ENCODE assay signal across 20 cellular contexts in the genomic region with DNA sequence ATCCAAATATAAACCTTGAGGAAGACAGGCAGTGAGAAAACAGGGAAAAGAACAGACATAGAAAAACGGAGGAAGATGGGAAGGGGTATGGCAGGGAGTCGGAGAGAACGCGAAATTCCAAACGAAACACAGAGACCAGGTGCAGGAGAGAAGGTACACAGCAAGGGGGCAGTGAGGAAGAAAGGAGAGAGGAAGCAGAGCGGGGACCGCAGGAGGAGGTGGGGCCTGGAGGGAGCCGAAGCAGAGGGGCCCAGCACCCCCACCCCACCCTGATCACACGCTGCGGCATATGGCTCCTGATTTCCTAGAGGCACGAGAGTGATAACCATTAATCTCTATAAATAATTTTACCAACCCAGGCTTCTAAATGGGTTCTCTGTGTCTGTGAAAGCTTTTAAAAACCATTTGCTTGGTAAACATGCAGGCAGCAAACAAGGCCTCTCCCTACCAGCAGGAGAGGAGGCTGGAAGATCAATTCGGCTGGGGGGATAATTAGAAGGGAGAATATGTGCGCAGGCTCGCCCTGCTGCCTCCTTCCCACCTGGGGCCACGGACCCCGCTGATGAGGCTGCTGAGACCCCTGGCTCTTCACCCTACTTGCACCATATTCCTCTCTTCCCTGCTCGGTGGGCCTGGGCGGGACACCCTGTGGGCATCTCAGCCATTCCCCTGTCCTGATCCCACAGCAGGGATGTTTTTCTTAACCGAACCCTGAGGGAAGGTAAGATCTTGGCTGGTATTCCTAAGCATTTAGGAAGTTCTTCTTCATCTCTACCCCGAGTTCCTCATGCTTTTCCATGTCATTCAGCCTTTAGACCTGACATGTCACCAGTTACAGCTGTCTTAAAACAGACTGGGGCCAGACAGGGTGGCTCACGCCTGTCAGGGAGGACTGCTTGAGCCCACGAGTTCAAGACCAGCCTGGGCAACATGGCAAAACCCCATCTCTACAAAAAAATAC.
A peak's percentile ranks its signal among the peaks of the same experiment; 100 is the strongest.
DNase-seq lines count a peak whose midpoint lies in the region; ATAC-seq and TF ChIP-seq lines count a peak whose summit lies in the region.
"Had no signal": no experiment of that assay in that cellular context is flagged by ENCODE, and none has a peak within 500 bp of the region (broad histone marks: within the 10 kb centered on the region; RNA-seq: fewer than 3 reads in every experiment).

No MANE protein-coding gene starts in this region.

- H3K36me3 ChIP-seq in BLaER1 treated with 17β-estradiol and CSF1 and Interleukin-3, amounts not matched to agents 10 nM and 100 nM, result no peaks in the 10 kb centered on the region
- H3K36me3 ChIP-seq in NT2/D1 (ENCODE audit: insufficient read depth, insufficient read length, low read length) (no peaks in the 10 kb centered on the region), iPS-20b (ENCODE audit: insufficient read depth, low read depth, low read length) (no peaks in the 10 kb centered on the region)
- H3K36me3 ChIP-seq: adrenal gland had no signal

- H3K27ac Mint-ChIP-seq in H9, result peak overlapping the region in 2 of 3 experiments; percentile 0 to 45; a peak in 2 of 7 replicates

- H4K8ac ChIP-seq in H9 (replicated peaks; ENCODE audit: insufficient read length, low read depth, low read length), result no peak overlapping the region

- no peaks in the 10 kb centered on the region for H3K79me1 ChIP-seq in H9 (ENCODE audit: insufficient read depth, low read depth, low read length, poor library complexity, severe bottlenecking)

- H2BK12ac ChIP-seq in H9 (ENCODE audit: insufficient read length, low read depth, low read length), result no peak overlapping the region

- no peaks in the 10 kb centered on the region; a peak in 1 of 7 replicates for H3K36me3 Mint-ChIP-seq in H9 (ENCODE audit: insufficient read depth in 1 of 3, low read depth in 3 of 3)

- peaks cover 15% of the 10 kb centered on the region for H3K27me3 Mint-ChIP-seq in H9 (ENCODE audit: low read depth)

- H3K56ac ChIP-seq in H9 (ENCODE audit: insufficient read length, low read depth, low read length), result no peak overlapping the region

- no peaks in the 10 kb centered on the region for H3K79me2 ChIP-seq in H9 (ENCODE audit: insufficient read depth, low read length)

- H4K91ac ChIP-seq in H9 (ENCODE audit: insufficient read length, low read depth, low read length), result no peak overlapping the region

- H3K4me2 ChIP-seq in BLaER1 treated with 17β-estradiol and CSF1 and Interleukin-3, amounts not matched to agents 10 nM and 100 nM, result peak overlapping the region in 8 of 11 experiments; percentile 47 to 80 (median 70); a peak in 18 of 22 replicates
- H3K4me2 ChIP-seq in H9 (ENCODE audit: insufficient read depth, insufficient read length, low read length), result peak overlapping the region; percentile 30
- H3K4me2 ChIP-seq: smooth muscle cell had no signal

- no peak overlapping the region for H3K23ac ChIP-seq in H9 (ENCODE audit: insufficient read length, low read depth, low read length)

- no peak for ATAC-seq in HG03097 (IDR thresholded peaks at IDR 0.05; ENCODE audit: low FRiP score, unreplicated experiment)
- no peak for ATAC-seq in HG03520 (IDR thresholded peaks at IDR 0.05; ENCODE audit: unreplicated experiment)
- ATAC-seq: esophagus mucosa, HCT116, psoas muscle had no signal

- H4K20me1 ChIP-seq in BLaER1 treated with 17β-estradiol and CSF1 and Interleukin-3, amounts not matched to agents 10 nM and 100 nM, result no peaks in the 10 kb centered on the region; a peak in 1 of 22 replicates
- peaks cover 3% of the 10 kb centered on the region for H4K20me1 ChIP-seq in H9 (ENCODE audit: control insufficient read depth, insufficient read depth, insufficient read length)

- peak overlapping the region in 2 of 11 experiments; percentile 44 to 57; a peak in 2 of 22 replicates for H3K9ac ChIP-seq in BLaER1 treated with 17β-estradiol and CSF1 and Interleukin-3, amounts not matched to agents 10 nM and 100 nM
- H3K9ac ChIP-seq in H9 (ENCODE audit: extremely low read depth, insufficient read length, low read length) (no peak overlapping the region), NT2/D1 (ENCODE audit: insufficient read length, low read depth) (peak overlapping the region; percentile 17), iPS-20b (ENCODE audit: low read depth, low read length) (peak overlapping the region; percentile 22; the same call in 1 of the 2 replicates)

- H3K4me3 ChIP-seq in BLaER1 treated with 17β-estradiol and CSF1 and Interleukin-3, amounts not matched to agents 10 nM and 100 nM, result no peak overlapping the region
- H3K4me3 ChIP-seq in NT2/D1 (ENCODE audit: insufficient read length, low read depth) (no peak overlapping the region), iPS-20b (ENCODE audit: low read length) (peak overlapping the region; percentile 45; the same call in 1 of the 2 replicates)
- H3K4me3 ChIP-seq: adrenal gland, psoas muscle, smooth muscle cell had no signal

- no peaks in the 10 kb centered on the region for H3K9me3 ChIP-seq in BLaER1 treated with 17β-estradiol and CSF1 and Interleukin-3, amounts not matched to agents 10 nM and 100 nM (replicated peaks in 1 of 11)
- H3K9me3 ChIP-seq in H9 (ENCODE audit: control insufficient read depth, low read depth, low read length) (no peaks in the 10 kb centered on the region), NT2/D1 (ENCODE audit: insufficient read depth, low read length) (no peaks in the 10 kb centered on the region), iPS-20b (ENCODE audit: insufficient read depth, low read depth, low read length) (no peaks in the 10 kb centered on the region)
- H3K9me3 ChIP-seq: adrenal gland, psoas muscle had no signal

- peak overlapping the region in 4 of 11 experiments; percentile 53 to 82 (median 74); a peak in 9 of 22 replicates for H3K27ac ChIP-seq in BLaER1 treated with 17β-estradiol and CSF1 and Interleukin-3, amounts not matched to agents 10 nM and 100 nM
- no peak overlapping the region for H3K27ac ChIP-seq in H9 (ENCODE audit: insufficient read length, low read depth, low read length)
- no peak overlapping the region for H3K27ac ChIP-seq in iPS-20b (ENCODE audit: low read length)
- H3K27ac ChIP-seq: adrenal gland, psoas muscle had no signal

- H3K4me3 Mint-ChIP-seq in H9, result peak overlapping the region; percentile 14 to 17; a peak in 4 of 5 replicates

- no peak overlapping the region for H2BK5ac ChIP-seq in H9 (ENCODE audit: insufficient read length, low read length)

- H3K27me3 ChIP-seq in BLaER1 treated with 17β-estradiol and CSF1 and Interleukin-3, amounts not matched to agents 10 nM and 100 nM, result no peaks in the 10 kb centered on the region
- H3K27me3 ChIP-seq in H9 (ENCODE audit: insufficient read depth, low read length), result no peaks in the 10 kb centered on the region
- H3K27me3 ChIP-seq in NT2/D1 (ENCODE audit: insufficient read depth, insufficient read length), result peaks cover 4% of the 10 kb centered on the region
- H3K27me3 ChIP-seq in iPS-20b (ENCODE audit: insufficient read depth, low read length), result peaks cover 17% of the 10 kb centered on the region
- H3K27me3 ChIP-seq: adrenal gland had no signal

- DNase-seq in H9 (peak; percentile 84), NT2/D1 (ENCODE audit: low read depth, low spot score) (peak; percentile 9), cardiac septum (ENCODE audit: low spot score) (no peak), T-helper 9 cell (no peak)
- DNase-seq: activated CD4-positive, alpha-beta T cell treated with anti-CD3 and anti-CD28 coated beads for 1 hour; activated effector memory CD4-positive, alpha-beta T cell treated with Interleukin-2 at 50 U/mL for 16 hours; adrenal gland; Karpas-422; NCI-H446; psoas muscle; SHP77; stimulated activated CD4-positive, alpha-beta T cell treated with anti-CD3 and anti-CD28 coated beads, Interleukin-4, amount 100 ng/mL, for 24 hours; T-helper 2 cell had no signal

- H3K14ac ChIP-seq in H9 (ENCODE audit: insufficient read depth, low read length), result no peak overlapping the region

- H3K4me1 Mint-ChIP-seq in H9, result peaks cover 26% of the 10 kb centered on the region in 2 experiments

- H2AK5ac ChIP-seq in H9 (ENCODE audit: insufficient read length, low read length), result no peak overlapping the region

- no peak overlapping the region for H2AFZ ChIP-seq in H9 (ENCODE audit: low read length)

- no peak overlapping the region for H2BK120ac ChIP-seq in H9 (ENCODE audit: low read depth, low read length, poor library complexity, severe bottlenecking)

- H3K4ac ChIP-seq in H9 (ENCODE audit: low read depth, low read length), result no peak overlapping the region

- no peak overlapping the region for H2BK15ac ChIP-seq in H9 (ENCODE audit: low read depth, low read length)

- H4K5ac ChIP-seq in H9 (ENCODE audit: insufficient read length, low read depth, low read length), result no peak overlapping the region

- no peaks in the 10 kb centered on the region for H3K9me3 Mint-ChIP-seq in H9

- no peaks in the 10 kb centered on the region for H3K23me2 ChIP-seq in H9 (ENCODE audit: insufficient read length, low read depth, low read length, poor library complexity, severe bottlenecking)

- peak; percentile 54 for TF ChIP-seq CTCF in H9 (conservative IDR thresholded peaks at IDR 0.05)

- WGBS in H9 (ENCODE audit: extremely low coverage, insufficient read length, low lambda C conversion rate), result no CpG with 5 or more reads among the region's 22 CpGs

- intact Hi-C loops in cardiac septum (cut with DNase I), result loop anchor here (10.0 kb wide), 1 partner anchor 59 kb away; no protein-coding TSS in a partner anchor

- H2BK20ac ChIP-seq in H9 (ENCODE audit: low read depth, low read length, poor library complexity, severe bottlenecking), result no peak overlapping the region

- peak overlapping the region; percentile 40 for H3K18ac ChIP-seq in H9 (ENCODE audit: insufficient read length, low read depth, low read length)

- H3T11ph ChIP-seq in H9 (ENCODE audit: low read length), result no peak overlapping the region

- H3K4me1 ChIP-seq in BLaER1 treated with 17β-estradiol and CSF1 and Interleukin-3, amounts not matched to agents 10 nM and 100 nM, result peaks cover 9 to 25% (median 18%) of the 10 kb centered on the region in 10 experiments; a peak in 17 of 20 replicates
- H3K4me1 ChIP-seq in H9 (ENCODE audit: insufficient read depth, low read length) (peaks cover 9% of the 10 kb centered on the region; the same call in 1 of the 2 replicates), NT2/D1 (ENCODE audit: insufficient read depth, insufficient read length) (peaks cover 3% of the 10 kb centered on the region), iPS-20b (ENCODE audit: insufficient read depth, low read length) (peaks cover 15% of the 10 kb centered on the region; the same call in 1 of the 2 replicates)
- H3K4me1 ChIP-seq: adrenal gland, psoas muscle had no signal

Comparison
In these comparisons a context has a peak if more than half of its experiments do, and no peak if none do; other contexts are left out.
1. DNase-seq: peak in H9 (single experiment) and NT2/D1 (single experiment); none in cardiac septum (single experiment) and T-helper 9 cell (single experiment).